Comparison of ENCODE assay signal across 8 cellular contexts in genomic region chr15:85580914-85581313, GRCh38.
DNase-seq lines count a peak whose midpoint lies in the region; ATAC-seq lines count a peak whose summit lies in the region.

No MANE protein-coding gene starts in this region.

- DNase-seq in activated CD8-positive, alpha-beta memory T cell treated with anti-CD3 and anti-CD28 coated beads for 24 hours, result peak; percentile 74
- DNase-seq in left cardiac atrium, result peak; percentile 35
- DNase-seq in stimulated activated CD8-positive, alpha-beta memory T cell treated with anti-CD3 and anti-CD28 coated beads, Interleukin-4, amount 100 ng/mL, for 24 hours (ENCODE audit: low read depth), result peak; percentile 40
- no peak for DNase-seq in kidney glomerular epithelial cell (lab: John Stamatoyannopoulos, UW)

- intact Hi-C loops in left cardiac atrium (cut with DNase I), result no loop called here

- peak; percentile 28 for ATAC-seq in HG02678 (IDR thresholded peaks at IDR 0.05; ENCODE audit: unreplicated experiment)
- ATAC-seq in left cardiac atrium, result peak; percentile 11 to 15
- ATAC-seq in HG03097 (IDR thresholded peaks at IDR 0.05; ENCODE audit: low FRiP score, unreplicated experiment), result no peak
- no peak for ATAC-seq in HG02588 (IDR thresholded peaks at IDR 0.05; ENCODE audit: unreplicated experiment)
- no peak for ATAC-seq in HG02970 (IDR thresholded peaks at IDR 0.05; ENCODE audit: low FRiP score, unreplicated experiment)

Comparison
In these comparisons a context has a peak if more than half of its experiments do, and no peak if none do; other contexts are left out.
1. ATAC-seq: peak in HG02678 (single experiment) and left cardiac atrium (2 of 2); none in HG03097 (single experiment), HG02588 (single experiment) and HG02970 (single experiment).